Comparison of ENCODE assay signal across 12 cellular contexts in the genomic region with DNA sequence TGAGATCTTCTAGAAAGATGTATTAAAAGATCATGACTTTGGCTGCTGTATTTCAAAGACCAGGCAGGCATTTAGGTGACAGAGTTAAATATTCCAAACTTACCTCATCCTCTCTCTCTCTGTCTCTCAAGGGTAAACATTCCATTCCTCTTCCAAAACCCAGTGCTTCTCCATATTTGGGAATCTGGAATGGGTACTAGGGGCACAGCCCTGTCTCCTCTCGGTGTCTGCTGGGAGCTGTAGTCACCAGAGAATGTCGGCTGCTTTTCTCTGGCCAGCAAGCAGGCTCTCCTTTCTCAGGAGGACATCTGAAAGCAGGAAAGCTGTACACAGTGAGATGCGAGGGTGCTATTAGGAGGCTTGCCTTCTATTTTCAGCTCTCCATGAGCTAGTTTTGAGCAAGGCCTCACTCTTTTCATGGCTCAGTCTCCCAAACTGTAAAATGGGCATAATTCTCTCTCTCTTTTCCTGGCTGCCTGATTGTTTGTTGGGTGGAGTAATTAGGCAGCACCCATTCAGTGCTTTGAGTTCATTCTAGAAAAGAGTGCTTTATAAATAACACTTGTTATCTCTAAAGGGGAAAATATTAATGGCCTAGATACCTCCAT. TPM values are rescaled to one million over a fixed set of nuclear protein-coding genes. Genes with fewer than 3 reads are reported as not detected.
A peak's percentile ranks its signal among the peaks of the same experiment; 100 is the strongest.
DNase-seq lines count a peak whose midpoint lies in the region; TF ChIP-seq lines count a peak whose summit lies in the region.
"Had no signal": no experiment of that assay in that cellular context is flagged by ENCODE, and none has a peak within 500 bp of the region (broad histone marks: within the 10 kb centered on the region; RNA-seq: fewer than 3 reads in every experiment).

No MANE protein-coding gene starts in this region.

- peak; percentile 33 for DNase-seq in LHCN-M2 (ENCODE audit: low read depth)
- peak; percentile 38 for DNase-seq in epithelial cell of esophagus (ENCODE audit: low read depth)
- no peak for DNase-seq in transverse colon
- no peak for DNase-seq in NCI-H1436 treated with DMSO at 0.1 percent for 48 hours (lab: John Stamatoyannopoulos, UW)
- DNase-seq in spleen = no peak
- no peak for DNase-seq in GM10248 (ENCODE audit: extremely low spot score)
- DNase-seq in activated CD4-positive, alpha-beta T cell treated with anti-CD3 and anti-CD28 coated beads, Interleukin-2, amount 50 U/mL, for 4 hours = no peak
- DNase-seq: activated CD8-positive, alpha-beta T cell treated with anti-CD3 and anti-CD28 coated beads, Interleukin-2, amount 10 ng/mL, durations not matched to agents 7 days and 5 days; activated naive CD4-positive, alpha-beta T cell; NCI-H1105 treated with DMSO at 0.1 percent for 48 hours; NK-92 treated with Interleukin-12 subunit alpha and Interleukin-12 subunit beta, amount 100 ng/mL, for 24 hours had no signal

- H3K4me3 ChIP-seq in epithelial cell of esophagus (ENCODE audit: low read length) (no peak overlapping the region), mucosa of rectum (ENCODE audit: low read length in 2 of 2) (no peak overlapping the region), transverse colon (no peak overlapping the region), spleen (no peak overlapping the region)

- no peaks in the 10 kb centered on the region for H3K36me3 ChIP-seq in mucosa of rectum (ENCODE audit: control insufficient read depth in 2 of 2, insufficient read depth in 2 of 2, low read length in 2 of 2)
- H3K36me3 ChIP-seq in transverse colon = no peaks in the 10 kb centered on the region
- no peaks in the 10 kb centered on the region for H3K36me3 ChIP-seq in spleen

- intact Hi-C loops in transverse colon (cut with DNase I; ENCODE audit: low total_unique reads) (no loop called here), spleen (cut with DNase I; ENCODE audit: low total_unique reads) (loop anchor here (10.0 kb wide), 1 partner anchor 64 kb away; no protein-coding TSS in a partner anchor)

- in situ Hi-C loops in transverse colon (cut with MboI; ENCODE audit: low pct_ligation_motif_present in 1 of 4, low pct_unique_long_range_greater_than_20kb in 1 of 4, low sequenced_read_pairs in 3 of 4) = no loop called here

- H3K9me3 ChIP-seq in mucosa of rectum (ENCODE audit: control insufficient read depth in 2 of 2, low read length in 2 of 2) (no peaks in the 10 kb centered on the region), transverse colon (no peaks in the 10 kb centered on the region), spleen (no peaks in the 10 kb centered on the region)

- H3K4me1 ChIP-seq in mucosa of rectum (ENCODE audit: control insufficient read depth in 2 of 2, insufficient read depth in 2 of 2, low read length in 2 of 2) = peaks cover 3 to 34% of the 10 kb centered on the region in 2 donors
- peaks cover 0 to 50% (median 17%) of the 10 kb centered on the region in 4 donors for H3K4me1 ChIP-seq in transverse colon
- H3K4me1 ChIP-seq in spleen = peaks cover 20 to 65% (median 45%) of the 10 kb centered on the region in 6 donors

- H3K27ac ChIP-seq in mucosa of rectum (ENCODE audit: low read depth in 2 of 2, low read length in 2 of 2) (peak overlapping the region; percentile 56 to 61), transverse colon (peak overlapping the region; percentile 74 to 89 (median 78)), spleen (peak overlapping the region in 3 of 8 donors; percentile 22 to 71 (median 58))

- H3K27me3 ChIP-seq in mucosa of rectum (ENCODE audit: control insufficient read depth in 2 of 2, insufficient read depth in 2 of 2, low read length in 2 of 2) (no peaks in the 10 kb centered on the region), transverse colon (no peaks in the 10 kb centered on the region), spleen (replicated peaks in 1 of 7) (peaks cover 0 to 8% (median 0%) of the 10 kb centered on the region in 7 donors)

- TF ChIP-seq CTCF in epithelial cell of esophagus (IDR thresholded peaks at IDR 0.05; ENCODE audit: insufficient read depth, low read depth, low read length, missing control alignments) = no peak
- TF ChIP-seq CTCF in transverse colon (IDR thresholded peaks at IDR 0.05) = no peak
- no peak for TF ChIP-seq CTCF in spleen (IDR thresholded peaks at IDR 0.05 in 8 of 11, conservative IDR thresholded peaks at IDR 0.05 in 3 of 11)
- no peak for TF ChIP-seq CTCF in GM10248 (IDR thresholded peaks at IDR 0.05; ENCODE audit: control extremely low read depth, extremely low read depth, low read depth, missing control alignments)

- CTCF ChIA-PET in GM10248 (lab: Yijun Ruan, JAX) = interaction anchor here (0.9 to 1.1 kb wide), 3 partner anchors 8 to 57 kb away, joined by 3 read pairs; a partner anchor contains a TSS

- TF ChIP-seq POLR2A in transverse colon (IDR thresholded peaks at IDR 0.05) = no peak
- TF ChIP-seq POLR2A in spleen (IDR thresholded peaks at IDR 0.05) = no peak

- POLR2A ChIA-PET in GM10248 (lab: Yijun Ruan, JAX) = no interaction called here

- no peak overlapping the region for H3K9ac ChIP-seq in mucosa of rectum (ENCODE audit: low read depth in 1 of 2, low read length in 2 of 2)

- 78% methylated on average over 3 of the region's 3 CpGs; no CpG with 5 or more reads in 1 of the 2 donors for WGBS in transverse colon (ENCODE audit: low coverage in 1 of 2), 2 donors
- 84 to 91% (median 87%) methylated on average over 3 of the region's 3 CpGs for WGBS in spleen, 5 donors

- no peak for TF ChIP-seq EP300 in transverse colon (IDR thresholded peaks at IDR 0.05; ENCODE audit: low read depth)

RNA-seq across cellular contexts. Expression of a gene that starts 9.3 kb away (rescaled TPM):
- total RNA-seq in LHCN-M2 (2014; rRNA removed) (32.7 and 39.8 TPM in 2 replicates), transverse colon (100 to 1,000 TPM in 2 of 4 donors, 10 to 100 TPM in 2; 46.4 to 211 (median 93.4) TPM), spleen (10 to 100 TPM; 29.2 to 41.0 (median 37.4) TPM)
- polyA plus RNA-seq in LHCN-M2 (2012) = 32.3 TPM
- polyA plus RNA-seq in spleen = 10 to 100 TPM in 1 of 3 donors, 1 to 10 TPM in 2; 5.1 to 22.7 (median 7.1) TPM

RNA-seq across cellular contexts. Expression of a gene that starts 42.1 kb away (rescaled TPM):
- total RNA-seq in LHCN-M2 (2014; rRNA removed) = 0.26 and 0.46 TPM in 2 replicates
- polyA plus RNA-seq in LHCN-M2 (2012) = 0.47 TPM
- total RNA-seq in transverse colon = 1 to 10 TPM in 3 of 4 donors, not detected in 1; 1.4 to 3.0 (median 2.0) TPM
- 1 to 10 TPM; 2.6 to 5.7 (median 4.7) TPM for total RNA-seq in spleen
- 1 to 10 TPM; 2.2 to 3.9 (median 3.7) TPM for polyA plus RNA-seq in spleen

RNA-seq across cellular contexts. Expression of a gene that starts 44.1 kb away (rescaled TPM):
- total RNA-seq in LHCN-M2 (2014; rRNA removed) = 18.5 and 21.0 TPM in 2 replicates
- 19.6 TPM for polyA plus RNA-seq in LHCN-M2 (2012)
- total RNA-seq in transverse colon = 100 to 1,000 TPM in 2 of 4 donors, 10 to 100 TPM in 2; 84.2 to 290 (median 151) TPM
- total RNA-seq in spleen = 100 to 1,000 TPM in 2 of 7 donors, 10 to 100 TPM in 5; 54.3 to 133 (median 92.1) TPM
- polyA plus RNA-seq in spleen = 10 to 100 TPM in 1 of 3 donors, 1 to 10 TPM in 2; 2.6 to 14.9 (median 3.1) TPM

Comparison
In these comparisons a context has a peak if more than half of its experiments do, and no peak if none do; other contexts are left out.
1. DNase-seq: peak in LHCN-M2 (single experiment) and epithelial cell of esophagus (single experiment); none in transverse colon (single experiment), NCI-H1436 treated with DMSO at 0.1 percent for 48 hours (single experiment), spleen (single experiment), GM10248 (single experiment) and activated CD4-positive, alpha-beta T cell treated with anti-CD3 and anti-CD28 coated beads, Interleukin-2, amount 50 U/mL, for 4 hours (0 of 2).